ENCODE assay signal across 8 cellular contexts in the genomic region with DNA sequence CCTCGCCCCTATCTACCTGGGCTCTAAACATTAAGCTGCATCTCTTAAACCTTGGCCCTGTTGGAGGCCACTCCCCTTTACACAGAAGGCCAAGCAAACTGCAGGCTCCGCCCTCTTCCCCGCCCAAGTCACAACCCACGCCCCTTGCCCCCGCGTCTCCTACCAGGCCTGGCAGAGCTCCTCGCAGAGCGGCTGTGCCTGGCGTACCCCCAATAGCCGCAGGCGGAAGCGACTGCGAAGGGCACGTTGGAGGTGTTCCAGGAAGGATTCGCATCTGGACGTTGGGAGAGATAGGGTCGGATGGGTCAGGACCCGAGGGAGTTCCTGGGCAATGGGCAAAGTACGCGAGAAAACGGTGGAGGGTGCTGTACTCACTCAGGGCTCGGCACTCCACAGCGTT.
A peak's percentile ranks its signal among the peaks of the same experiment; 100 is the strongest.
DNase-seq lines count a peak whose midpoint lies in the region; ATAC-seq and TF ChIP-seq lines count a peak whose summit lies in the region.

No MANE protein-coding gene starts in this region.

- no peak overlapping the region for H2AFZ ChIP-seq in Loucy (ENCODE audit: low read length)

- H3K9me3 ChIP-seq in Loucy (ENCODE audit: insufficient read depth, low read depth, low read length) (no peaks in the 10 kb centered on the region), SK-N-MC (ENCODE audit: low read depth, low read length) (no peaks in the 10 kb centered on the region), iPS-18a (ENCODE audit: control insufficient read depth, low read depth, low read length) (no peaks in the 10 kb centered on the region)

- no peak for TF ChIP-seq CTCF in Loucy (conservative IDR thresholded peaks at IDR 0.05; ENCODE audit: low read length)

- H3K4me3 ChIP-seq in Loucy (ENCODE audit: low read length, poor library complexity, severe bottlenecking) (no peak overlapping the region), SK-N-MC (peak overlapping the region; percentile 22; the same call in 1 of the 2 replicates), iPS-18a (ENCODE audit: low read length) (peak overlapping the region; percentile 11)

- H3K27me3 ChIP-seq in Loucy (ENCODE audit: insufficient read depth, low read length, poor library complexity, severe bottlenecking), result no peaks in the 10 kb centered on the region
- H3K27me3 ChIP-seq in iPS-18a (ENCODE audit: control insufficient read depth, insufficient read depth, low read length), result peaks cover 23% of the 10 kb centered on the region

- H3K9me2 ChIP-seq in Loucy (replicated peaks; ENCODE audit: low read depth, low read length), result no peaks in the 10 kb centered on the region

- H3F3A ChIP-seq in Loucy (ENCODE audit: low read depth), result no peaks in the 10 kb centered on the region

- no peaks in the 10 kb centered on the region for H3K36me3 ChIP-seq in Loucy (ENCODE audit: insufficient read depth, low read length)
- no peaks in the 10 kb centered on the region for H3K36me3 ChIP-seq in SK-N-MC (ENCODE audit: insufficient read depth, low read length)
- no peaks in the 10 kb centered on the region for H3K36me3 ChIP-seq in iPS-18a (ENCODE audit: control insufficient read depth, low read depth, low read length)

- H3K9ac ChIP-seq in Loucy (ENCODE audit: low read depth, low read length, poor library complexity, severe bottlenecking) (no peak overlapping the region), SK-N-MC (ENCODE audit: insufficient read length) (no peak overlapping the region), iPS-18a (ENCODE audit: low read length) (no peak overlapping the region)

- peak overlapping the region; percentile 42 for H3K4me2 ChIP-seq in Loucy (ENCODE audit: low read depth, low read length, poor library complexity, severe bottlenecking)

- no peaks in the 10 kb centered on the region for H3K79me2 ChIP-seq in Loucy (ENCODE audit: insufficient read depth, low read length)

- H3K4me1 ChIP-seq in Loucy (ENCODE audit: insufficient read depth, low read length, poor library complexity, severe bottlenecking) (peaks cover 6% of the 10 kb centered on the region), iPS-18a (ENCODE audit: control insufficient read depth, low read depth, low read length) (peaks cover 3% of the 10 kb centered on the region)

- no peak overlapping the region for H3K27ac ChIP-seq in SK-N-MC
- no peak overlapping the region for H3K27ac ChIP-seq in iPS-18a (ENCODE audit: low read length)

- peak; percentile 61 for DNase-seq in DMS153 (lab: John Stamatoyannopoulos, UW)
- no peak for DNase-seq in SK-N-MC (ENCODE audit: low read depth, low spot score)
- DNase-seq in T-helper 1 cell, result no peak

- ATAC-seq in GM21723 (IDR thresholded peaks at IDR 0.05; ENCODE audit: unreplicated experiment) (no peak), HG02763 (IDR thresholded peaks at IDR 0.05; ENCODE audit: unreplicated experiment) (no peak), GM19455 (IDR thresholded peaks at IDR 0.05; ENCODE audit: unreplicated experiment) (no peak)

- no peaks in the 10 kb centered on the region for H4K20me1 ChIP-seq in Loucy (ENCODE audit: insufficient read depth, low read length, poor library complexity, severe bottlenecking)
